1 cellular context compared by ENCODE assay signal in the genomic region with DNA sequence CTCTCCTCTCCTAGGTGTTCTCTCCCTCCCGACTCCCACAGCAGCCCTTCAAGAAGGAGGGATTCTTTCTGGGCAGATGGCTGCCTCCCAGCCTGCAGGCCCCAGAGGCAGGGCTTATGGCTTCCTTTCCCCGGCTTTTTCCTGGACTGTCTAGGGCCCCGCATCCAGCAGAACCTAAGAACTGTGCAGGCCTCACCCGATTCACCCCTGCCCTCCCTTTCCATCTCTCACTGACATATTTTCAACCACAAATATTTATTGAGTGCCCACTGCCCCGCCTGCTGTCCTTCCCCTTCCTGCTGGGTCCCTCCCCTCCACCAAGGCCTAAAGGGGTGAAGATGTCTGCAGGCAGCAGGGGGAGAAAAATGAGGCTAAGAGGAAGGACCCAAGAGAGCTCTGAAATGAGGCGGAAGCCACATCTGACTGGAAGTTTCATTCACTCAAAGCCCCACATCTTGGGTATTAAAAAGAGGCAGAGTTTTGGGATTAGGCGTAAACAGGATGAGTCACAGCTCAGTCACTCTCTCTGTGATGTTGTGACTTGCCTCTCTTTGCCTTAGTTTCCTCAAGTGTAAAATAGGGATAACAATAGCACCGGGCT.
A peak's percentile ranks its signal among the peaks of the same experiment; 100 is the strongest.
TF ChIP-seq lines count a peak whose summit lies in the region.

No MANE protein-coding gene starts in this region.

TF ChIP-seq in HepG2, 621 proteins besides CTCF, POLR2A, EP300 and RAD21 (continued from another document):
- TF ChIP-seq, protein P1, sequence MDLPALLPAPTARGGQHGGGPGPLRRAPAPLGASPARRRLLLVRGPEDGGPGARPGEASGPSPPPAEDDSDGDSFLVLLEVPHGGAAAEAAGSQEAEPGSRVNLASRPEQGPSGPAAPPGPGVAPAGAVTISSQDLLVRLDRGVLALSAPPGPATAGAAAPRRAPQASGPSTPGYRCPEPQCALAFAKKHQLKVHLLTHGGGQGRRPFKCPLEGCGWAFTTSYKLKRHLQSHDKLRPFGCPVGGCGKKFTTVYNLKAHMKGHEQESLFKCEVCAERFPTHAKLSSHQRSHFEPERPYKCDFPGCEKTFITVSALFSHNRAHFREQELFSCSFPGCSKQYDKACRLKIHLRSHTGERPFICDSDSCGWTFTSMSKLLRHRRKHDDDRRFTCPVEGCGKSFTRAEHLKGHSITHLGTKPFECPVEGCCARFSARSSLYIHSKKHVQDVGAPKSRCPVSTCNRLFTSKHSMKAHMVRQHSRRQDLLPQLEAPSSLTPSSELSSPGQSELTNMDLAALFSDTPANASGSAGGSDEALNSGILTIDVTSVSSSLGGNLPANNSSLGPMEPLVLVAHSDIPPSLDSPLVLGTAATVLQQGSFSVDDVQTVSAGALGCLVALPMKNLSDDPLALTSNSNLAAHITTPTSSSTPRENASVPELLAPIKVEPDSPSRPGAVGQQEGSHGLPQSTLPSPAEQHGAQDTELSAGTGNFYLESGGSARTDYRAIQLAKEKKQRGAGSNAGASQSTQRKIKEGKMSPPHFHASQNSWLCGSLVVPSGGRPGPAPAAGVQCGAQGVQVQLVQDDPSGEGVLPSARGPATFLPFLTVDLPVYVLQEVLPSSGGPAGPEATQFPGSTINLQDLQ (CRISPR knock-in tag; IDR thresholded peaks at IDR 0.05): no peak
- TF ChIP-seq ZBTB7B (CRISPR knock-in tag; IDR thresholded peaks at IDR 0.05): peak; percentile 86; the same call in 1 of the 2 replicates
- peak; percentile 98 for TF ChIP-seq CBFB (CRISPR knock-in tag; IDR thresholded peaks at IDR 0.05)
- no peak; the same call in 1 of the 2 replicates for TF ChIP-seq SOX13 (IDR thresholded peaks at IDR 0.05)
- peak in 1 of 2 experiments; percentile 62; a peak in 2 of 4 replicates for TF ChIP-seq SOX13 (CRISPR knock-in tag; conservative IDR thresholded peaks at IDR 0.05 in 1 of 2, IDR thresholded peaks at IDR 0.05 in 1 of 2)
- peak; percentile 81 for TF ChIP-seq TBX2 (CRISPR knock-in tag; IDR thresholded peaks at IDR 0.05; ENCODE audit: borderline replicate concordance)
- TF ChIP-seq ZNF253 (CRISPR knock-in tag; IDR thresholded peaks at IDR 0.05; ENCODE audit: borderline replicate concordance): no peak
- TF ChIP-seq ZNF503 (CRISPR knock-in tag; IDR thresholded peaks at IDR 0.05): peak; percentile 92
- TF ChIP-seq MEF2D (CRISPR knock-in tag; IDR thresholded peaks at IDR 0.05): peak; percentile 47; the same call in 1 of the 2 replicates
- no peak for TF ChIP-seq SETDB1 (CRISPR knock-in tag; IDR thresholded peaks at IDR 0.05; ENCODE audit: borderline replicate concordance)
- TF ChIP-seq, protein P2, sequence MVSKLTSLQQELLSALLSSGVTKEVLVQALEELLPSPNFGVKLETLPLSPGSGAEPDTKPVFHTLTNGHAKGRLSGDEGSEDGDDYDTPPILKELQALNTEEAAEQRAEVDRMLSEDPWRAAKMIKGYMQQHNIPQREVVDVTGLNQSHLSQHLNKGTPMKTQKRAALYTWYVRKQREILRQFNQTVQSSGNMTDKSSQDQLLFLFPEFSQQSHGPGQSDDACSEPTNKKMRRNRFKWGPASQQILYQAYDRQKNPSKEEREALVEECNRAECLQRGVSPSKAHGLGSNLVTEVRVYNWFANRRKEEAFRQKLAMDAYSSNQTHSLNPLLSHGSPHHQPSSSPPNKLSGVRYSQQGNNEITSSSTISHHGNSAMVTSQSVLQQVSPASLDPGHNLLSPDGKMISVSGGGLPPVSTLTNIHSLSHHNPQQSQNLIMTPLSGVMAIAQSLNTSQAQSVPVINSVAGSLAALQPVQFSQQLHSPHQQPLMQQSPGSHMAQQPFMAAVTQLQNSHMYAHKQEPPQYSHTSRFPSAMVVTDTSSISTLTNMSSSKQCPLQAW (CRISPR knock-in tag; IDR thresholded peaks at IDR 0.05): peak; percentile 43; the same call in 1 of the 2 replicates
- no peak for TF ChIP-seq FOXA1 (IDR thresholded peaks at IDR 0.05)
- TF ChIP-seq FOXA1 (CRISPR knock-in tag; IDR thresholded peaks at IDR 0.05): peak; percentile 53
- TF ChIP-seq, protein P3, sequence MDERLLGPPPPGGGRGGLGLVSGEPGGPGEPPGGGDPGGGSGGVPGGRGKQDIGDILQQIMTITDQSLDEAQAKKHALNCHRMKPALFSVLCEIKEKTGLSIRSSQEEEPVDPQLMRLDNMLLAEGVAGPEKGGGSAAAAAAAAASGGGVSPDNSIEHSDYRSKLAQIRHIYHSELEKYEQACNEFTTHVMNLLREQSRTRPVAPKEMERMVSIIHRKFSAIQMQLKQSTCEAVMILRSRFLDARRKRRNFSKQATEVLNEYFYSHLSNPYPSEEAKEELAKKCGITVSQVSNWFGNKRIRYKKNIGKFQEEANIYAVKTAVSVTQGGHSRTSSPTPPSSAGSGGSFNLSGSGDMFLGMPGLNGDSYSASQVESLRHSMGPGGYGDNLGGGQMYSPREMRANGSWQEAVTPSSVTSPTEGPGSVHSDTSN (CRISPR knock-in tag; IDR thresholded peaks at IDR 0.05): peak; percentile 39; the same call in 1 of the 2 replicates
- TF ChIP-seq PHF20 (CRISPR knock-in tag; IDR thresholded peaks at IDR 0.05): 0 out of 2 replicates have a peak, but pooled peaks have one; percentile 21
- TF ChIP-seq, protein P4, sequence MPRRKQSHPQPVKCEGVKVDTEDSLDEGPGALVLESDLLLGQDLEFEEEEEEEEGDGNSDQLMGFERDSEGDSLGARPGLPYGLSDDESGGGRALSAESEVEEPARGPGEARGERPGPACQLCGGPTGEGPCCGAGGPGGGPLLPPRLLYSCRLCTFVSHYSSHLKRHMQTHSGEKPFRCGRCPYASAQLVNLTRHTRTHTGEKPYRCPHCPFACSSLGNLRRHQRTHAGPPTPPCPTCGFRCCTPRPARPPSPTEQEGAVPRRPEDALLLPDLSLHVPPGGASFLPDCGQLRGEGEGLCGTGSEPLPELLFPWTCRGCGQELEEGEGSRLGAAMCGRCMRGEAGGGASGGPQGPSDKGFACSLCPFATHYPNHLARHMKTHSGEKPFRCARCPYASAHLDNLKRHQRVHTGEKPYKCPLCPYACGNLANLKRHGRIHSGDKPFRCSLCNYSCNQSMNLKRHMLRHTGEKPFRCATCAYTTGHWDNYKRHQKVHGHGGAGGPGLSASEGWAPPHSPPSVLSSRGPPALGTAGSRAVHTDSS (CRISPR knock-in tag; conservative IDR thresholded peaks at IDR 0.05): 0 out of 2 replicates have a peak, but pooled peaks have one; percentile 13
- TF ChIP-seq SIX4 (CRISPR knock-in tag; IDR thresholded peaks at IDR 0.05): no peak
- TF ChIP-seq KAT2B (IDR thresholded peaks at IDR 0.05; ENCODE audit: borderline replicate concordance, low read depth, low read length): no peak
- no peak for TF ChIP-seq ZNF460 (CRISPR knock-in tag; IDR thresholded peaks at IDR 0.05; ENCODE audit: borderline replicate concordance)
- no peak for TF ChIP-seq MAFF (IDR thresholded peaks at IDR 0.05; ENCODE audit: low read depth, low read length)
- TF ChIP-seq MYC (CRISPR knock-in tag; IDR thresholded peaks at IDR 0.05; ENCODE audit: borderline replicate concordance): no peak
- 0 out of 2 replicates have a peak, but pooled peaks have one; percentile 24 for TF ChIP-seq GABPB1 (CRISPR knock-in tag; IDR thresholded peaks at IDR 0.05)
- TF ChIP-seq ZNF335 (CRISPR knock-in tag; IDR thresholded peaks at IDR 0.05): 0 out of 2 replicates have a peak, but pooled peaks have one; percentile 65
- TF ChIP-seq, protein P5, sequence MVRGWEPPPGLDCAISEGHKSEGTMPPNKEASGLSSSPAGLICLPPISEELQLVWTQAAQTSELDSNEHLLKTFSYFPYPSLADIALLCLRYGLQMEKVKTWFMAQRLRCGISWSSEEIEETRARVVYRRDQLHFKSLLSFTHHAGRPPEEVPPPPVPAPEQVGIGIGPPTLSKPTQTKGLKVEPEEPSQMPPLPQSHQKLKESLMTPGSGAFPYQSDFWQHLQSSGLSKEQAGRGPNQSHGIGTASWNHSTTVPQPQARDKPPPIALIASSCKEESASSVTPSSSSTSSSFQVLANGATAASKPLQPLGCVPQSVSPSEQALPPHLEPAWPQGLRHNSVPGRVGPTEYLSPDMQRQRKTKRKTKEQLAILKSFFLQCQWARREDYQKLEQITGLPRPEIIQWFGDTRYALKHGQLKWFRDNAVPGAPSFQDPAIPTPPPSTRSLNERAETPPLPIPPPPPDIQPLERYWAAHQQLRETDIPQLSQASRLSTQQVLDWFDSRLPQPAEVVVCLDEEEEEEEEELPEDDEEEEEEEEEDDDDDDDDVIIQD (CRISPR knock-in tag; IDR thresholded peaks at IDR 0.05; ENCODE audit: low read depth): 0 out of 2 replicates have a peak, but pooled peaks have one; percentile 12
- TF ChIP-seq CBX5 (CRISPR knock-in tag; IDR thresholded peaks at IDR 0.05; ENCODE audit: borderline replicate concordance): no peak; the same call in 1 of the 2 replicates
- TF ChIP-seq ATF5 (CRISPR knock-in tag; IDR thresholded peaks at IDR 0.05; ENCODE audit: low read depth): no peak
- peak; percentile 90 for TF ChIP-seq THRA (CRISPR knock-in tag; IDR thresholded peaks at IDR 0.05; ENCODE audit: borderline replicate concordance)
- TF ChIP-seq, protein P6, sequence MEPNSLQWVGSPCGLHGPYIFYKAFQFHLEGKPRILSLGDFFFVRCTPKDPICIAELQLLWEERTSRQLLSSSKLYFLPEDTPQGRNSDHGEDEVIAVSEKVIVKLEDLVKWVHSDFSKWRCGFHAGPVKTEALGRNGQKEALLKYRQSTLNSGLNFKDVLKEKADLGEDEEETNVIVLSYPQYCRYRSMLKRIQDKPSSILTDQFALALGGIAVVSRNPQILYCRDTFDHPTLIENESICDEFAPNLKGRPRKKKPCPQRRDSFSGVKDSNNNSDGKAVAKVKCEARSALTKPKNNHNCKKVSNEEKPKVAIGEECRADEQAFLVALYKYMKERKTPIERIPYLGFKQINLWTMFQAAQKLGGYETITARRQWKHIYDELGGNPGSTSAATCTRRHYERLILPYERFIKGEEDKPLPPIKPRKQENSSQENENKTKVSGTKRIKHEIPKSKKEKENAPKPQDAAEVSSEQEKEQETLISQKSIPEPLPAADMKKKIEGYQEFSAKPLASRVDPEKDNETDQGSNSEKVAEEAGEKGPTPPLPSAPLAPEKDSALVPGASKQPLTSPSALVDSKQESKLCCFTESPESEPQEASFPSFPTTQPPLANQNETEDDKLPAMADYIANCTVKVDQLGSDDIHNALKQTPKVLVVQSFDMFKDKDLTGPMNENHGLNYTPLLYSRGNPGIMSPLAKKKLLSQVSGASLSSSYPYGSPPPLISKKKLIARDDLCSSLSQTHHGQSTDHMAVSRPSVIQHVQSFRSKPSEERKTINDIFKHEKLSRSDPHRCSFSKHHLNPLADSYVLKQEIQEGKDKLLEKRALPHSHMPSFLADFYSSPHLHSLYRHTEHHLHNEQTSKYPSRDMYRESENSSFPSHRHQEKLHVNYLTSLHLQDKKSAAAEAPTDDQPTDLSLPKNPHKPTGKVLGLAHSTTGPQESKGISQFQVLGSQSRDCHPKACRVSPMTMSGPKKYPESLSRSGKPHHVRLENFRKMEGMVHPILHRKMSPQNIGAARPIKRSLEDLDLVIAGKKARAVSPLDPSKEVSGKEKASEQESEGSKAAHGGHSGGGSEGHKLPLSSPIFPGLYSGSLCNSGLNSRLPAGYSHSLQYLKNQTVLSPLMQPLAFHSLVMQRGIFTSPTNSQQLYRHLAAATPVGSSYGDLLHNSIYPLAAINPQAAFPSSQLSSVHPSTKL (CRISPR knock-in tag; IDR thresholded peaks at IDR 0.05): peak; percentile 83
- TF ChIP-seq, protein P7, sequence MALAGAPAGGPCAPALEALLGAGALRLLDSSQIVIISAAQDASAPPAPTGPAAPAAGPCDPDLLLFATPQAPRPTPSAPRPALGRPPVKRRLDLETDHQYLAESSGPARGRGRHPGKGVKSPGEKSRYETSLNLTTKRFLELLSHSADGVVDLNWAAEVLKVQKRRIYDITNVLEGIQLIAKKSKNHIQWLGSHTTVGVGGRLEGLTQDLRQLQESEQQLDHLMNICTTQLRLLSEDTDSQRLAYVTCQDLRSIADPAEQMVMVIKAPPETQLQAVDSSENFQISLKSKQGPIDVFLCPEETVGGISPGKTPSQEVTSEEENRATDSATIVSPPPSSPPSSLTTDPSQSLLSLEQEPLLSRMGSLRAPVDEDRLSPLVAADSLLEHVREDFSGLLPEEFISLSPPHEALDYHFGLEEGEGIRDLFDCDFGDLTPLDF (CRISPR knock-in tag; IDR thresholded peaks at IDR 0.05): no peak
- no peak for TF ChIP-seq TBP (CRISPR knock-in tag; IDR thresholded peaks at IDR 0.05)
